ENCODE assay signal across 26 cellular contexts in genomic region chr12:47123730-47124129, GRCh38.
"Had no signal": no experiment of that assay in that cellular context is flagged by ENCODE, and none has a peak within 500 bp of the region (broad histone marks: within the 10 kb centered on the region; RNA-seq: fewer than 3 reads in every experiment).

No MANE protein-coding gene starts in this region.

- H3K4me1 Mint-ChIP-seq: endodermal cell, T-helper 17 cell had no signal

- H3K4me3 ChIP-seq: breast epithelium, esophagus squamous epithelium, thoracic aorta had no signal

- H3K27me3 Mint-ChIP-seq: activated T-helper 17 cell treated with anti-CD3 and anti-CD28 coated beads, Interleukin-2, amount 50 U/mL, for 72 hours; dendritic cell treated with granulocyte-macrophage colony-stimulating factor and Interleukin-4, amounts not matched to agents 40 ng/mL and 50 ng/mL, for 4 days; naive thymus-derived CD8-positive, alpha-beta T cell; T-helper 17 cell had no signal

- H3K9me3 Mint-ChIP-seq: activated naive CD4-positive, alpha-beta T cell treated with anti-CD3 and anti-CD28 coated beads, Interleukin-2, amount 50 U/mL, for 72 hours; activated T-helper 17 cell treated with anti-CD3 and anti-CD28 coated beads, Interleukin-2, amount 50 U/mL, for 72 hours; dendritic cell treated with granulocyte-macrophage colony-stimulating factor and Interleukin-4, amounts not matched to agents 40 ng/mL and 50 ng/mL, for 4 days; endodermal cell; naive thymus-derived CD8-positive, alpha-beta T cell had no signal

- H3K36me3 ChIP-seq: breast epithelium, esophagus squamous epithelium, thoracic aorta, WERI-Rb-1 had no signal

- H3K9me3 ChIP-seq: breast epithelium, esophagus squamous epithelium, thoracic aorta had no signal

- DNase-seq: activated CD4-positive, alpha-beta T cell treated with anti-CD3 and anti-CD28 coated beads for 48 hours; activated CD4-positive, alpha-beta T cell treated with anti-CD3 and anti-CD28 coated beads, Interleukin-2, amount 50 U/mL, for 48 hours; activated CD8-positive, alpha-beta memory T cell treated with anti-CD3 and anti-CD28 coated beads, Interleukin-2, amount 50 U/mL, for 4 hours; activated gamma-delta T cell treated with Interleukin-2 at 50 U/mL for 16 hours; activated T-cell treated with anti-CD3 and anti-CD28 coated beads, Interleukin-2, amount 50 U/mL, for 1 hour; central memory CD4-positive, alpha-beta T cell; endodermal cell; esophagus squamous epithelium; islet precursor cell; left cardiac atrium; left ventricle myocardium superior; midbrain; naive thymus-derived CD8-positive, alpha-beta T cell; posterior cingulate gyrus; right cardiac atrium; stimulated activated CD4-positive, alpha-beta T cell treated with anti-CD3 and anti-CD28 coated beads, Interleukin-2, amount 100 ng/mL, for 48 hours; stimulated activated naive CD8-positive, alpha-beta T cell treated with anti-CD3 and anti-CD28 coated beads, Interleukin-15, Interleukin-2, amounts not matched to agents 100 U/mL and 50 U/mL, for 24 hours; T-helper 17 cell; T1000; WERI-Rb-1 had no signal

- H3K27me3 ChIP-seq: breast epithelium, esophagus squamous epithelium had no signal

- H3K4me1 ChIP-seq: breast epithelium, esophagus squamous epithelium had no signal

- H3K27ac Mint-ChIP-seq: activated naive CD4-positive, alpha-beta T cell treated with anti-CD3 and anti-CD28 coated beads, Interleukin-2, amount 50 U/mL, for 72 hours; activated T-helper 17 cell treated with anti-CD3 and anti-CD28 coated beads, Interleukin-2, amount 50 U/mL, for 72 hours; dendritic cell treated with granulocyte-macrophage colony-stimulating factor and Interleukin-4, amounts not matched to agents 40 ng/mL and 50 ng/mL, for 4 days; endodermal cell; naive thymus-derived CD8-positive, alpha-beta T cell had no signal

- H3K4me3 Mint-ChIP-seq: activated T-helper 17 cell treated with anti-CD3 and anti-CD28 coated beads, Interleukin-2, amount 50 U/mL, for 72 hours; dendritic cell treated with granulocyte-macrophage colony-stimulating factor and Interleukin-4, amounts not matched to agents 40 ng/mL and 50 ng/mL, for 4 days; endodermal cell; naive thymus-derived CD8-positive, alpha-beta T cell; T-helper 17 cell had no signal

- ATAC-seq: activated CD4-positive, CD25-positive, alpha-beta regulatory T cell treated with anti-CD3 and anti-CD28 coated beads, Interleukin-2, amount 50 U/mL, for 24 hours; activated naive CD4-positive, alpha-beta T cell treated with anti-CD3 and anti-CD28 coated beads, Interleukin-2, amount 50 U/mL, for 72 hours; activated T-helper 17 cell treated with anti-CD3 and anti-CD28 coated beads, Interleukin-2, amount 50 U/mL, for 72 hours; left cardiac atrium; left ventricle myocardium superior; naive thymus-derived CD8-positive, alpha-beta T cell; right cardiac atrium; stimulated activated naive CD8-positive, alpha-beta T cell treated with anti-CD3 and anti-CD28 coated beads, Interleukin-15, Interleukin-2, amounts not matched to agents 100 U/mL and 50 U/mL, for 24 hours; T-helper 17 cell had no signal

- H3K27ac ChIP-seq: esophagus squamous epithelium, WERI-Rb-1 had no signal
